Comparison of ENCODE assay signal across 21 cellular contexts in the genomic region with DNA sequence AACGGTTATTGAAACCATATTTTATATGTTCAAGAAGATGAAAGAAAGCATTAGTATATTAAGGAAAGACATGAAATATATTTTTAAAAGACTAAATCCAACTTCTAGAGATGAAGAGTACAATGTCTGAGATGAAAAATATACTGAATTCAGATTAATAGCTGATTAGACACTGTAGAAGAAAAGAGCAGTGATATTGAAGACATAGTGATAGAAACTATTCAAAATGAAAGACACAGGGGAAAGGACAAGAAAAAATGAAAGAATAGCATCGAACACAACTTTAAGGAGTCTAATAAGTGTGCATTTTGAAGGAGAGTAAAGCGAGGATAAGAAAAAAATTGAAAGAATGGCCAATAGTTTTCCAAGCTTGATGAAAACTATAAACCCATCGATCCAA.
"Had no signal": no experiment of that assay in that cellular context is flagged by ENCODE, and none has a peak within 500 bp of the region (broad histone marks: within the 10 kb centered on the region; RNA-seq: fewer than 3 reads in every experiment).

No MANE protein-coding gene starts in this region.

- H3K9me3 ChIP-seq: neutrophil, pancreas, right lobe of liver, thyroid gland, vagina had no signal

- H3K36me3 Mint-ChIP-seq: memory B cell; natural killer cell treated with Interleukin-12 subunit alpha and Interleukin-12 subunit beta and Interleukin-15 and Interleukin-18, amount 100 ng/mL, for 72 hours had no signal

- ATAC-seq: left lobe of liver; natural killer cell treated with Interleukin-12 subunit alpha and Interleukin-12 subunit beta and Interleukin-15 and Interleukin-18, amount 100 ng/mL, for 72 hours; pancreas; right lobe of liver; stimulated activated naive CD8-positive, alpha-beta T cell treated with anti-CD3 and anti-CD28 coated beads, Interleukin-15, amount 100 ng/mL, for 72 hours had no signal

- H3K27ac Mint-ChIP-seq: memory B cell; natural killer cell treated with Interleukin-12 subunit alpha and Interleukin-12 subunit beta and Interleukin-15 and Interleukin-18, amount 100 ng/mL, for 72 hours; stimulated activated naive CD8-positive, alpha-beta T cell treated with anti-CD3 and anti-CD28 coated beads, Interleukin-15, amount 100 ng/mL, for 72 hours had no signal

- H3K27me3 ChIP-seq: dorsolateral prefrontal cortex, neutrophil, pancreas, right lobe of liver, thyroid gland, vagina had no signal

- H3K4me1 Mint-ChIP-seq: neural crest cell had no signal

- H3K4me1 ChIP-seq: pancreas, right lobe of liver, thyroid gland, vagina had no signal

- H3K4me3 Mint-ChIP-seq: memory B cell; natural killer cell treated with Interleukin-12 subunit alpha and Interleukin-12 subunit beta and Interleukin-15 and Interleukin-18, amount 100 ng/mL, for 72 hours; neural crest cell; stimulated activated naive CD8-positive, alpha-beta T cell treated with anti-CD3 and anti-CD28 coated beads, Interleukin-15, amount 100 ng/mL, for 72 hours had no signal

- H3K9me3 Mint-ChIP-seq: memory B cell; natural killer cell treated with Interleukin-12 subunit alpha and Interleukin-12 subunit beta and Interleukin-15 and Interleukin-18, amount 100 ng/mL, for 72 hours had no signal

- DNase-seq: dorsolateral prefrontal cortex; effector CD4-positive, alpha-beta T cell; pancreas; right lobe of liver; small intestine; stimulated activated CD4-positive, alpha-beta T cell treated with anti-CD3 and anti-CD28 coated beads, Interleukin-12 subunit alpha, Interleukin-12 subunit beta, amount 100 ng/mL, for 4 hours; stimulated activated CD4-positive, alpha-beta T cell treated with anti-CD3 and anti-CD28 coated beads, Interleukin-1b, Interleukin-23, amount 100 ng/mL, for 48 hours; stimulated activated CD4-positive, alpha-beta T cell treated with anti-CD3 and anti-CD28 coated beads, Interleukin-4, amount 100 ng/mL, for 1 hour; stimulated activated CD8-positive, alpha-beta memory T cell treated with anti-CD3 and anti-CD28 coated beads, Interleukin-4, amount 100 ng/mL, for 48 hours; stimulated activated naive CD4-positive, alpha-beta T cell; stimulated activated naive CD8-positive, alpha-beta T cell treated with anti-CD3 and anti-CD28 coated beads, Interleukin-15, amount 100 ng/mL, for 72 hours; thyroid gland had no signal

- H3K27me3 Mint-ChIP-seq: memory B cell; stimulated activated naive CD8-positive, alpha-beta T cell treated with anti-CD3 and anti-CD28 coated beads, Interleukin-15, amount 100 ng/mL, for 72 hours had no signal

- H3K36me3 ChIP-seq: neutrophil, pancreas, right lobe of liver, thyroid gland, vagina had no signal

- H3K4me3 ChIP-seq: dorsolateral prefrontal cortex, lung, pancreas, right lobe of liver, thyroid gland, vagina had no signal

- H3K27ac ChIP-seq: dorsolateral prefrontal cortex, neutrophil, pancreas, right lobe of liver, thyroid gland, vagina had no signal

- FAIRE-seq: frontal cortex, keratinocyte, pancreas, small intestine had no signal
